9 cellular contexts compared by ENCODE assay signal in genomic region chr20:32685541-32686529, GRCh38. TPM values are rescaled to one million over a fixed set of nuclear protein-coding genes. Genes with fewer than 3 reads are reported as not detected.
A peak's percentile ranks its signal among the peaks of the same experiment; 100 is the strongest.
DNase-seq lines count a peak whose midpoint lies in the region; ATAC-seq lines count a peak whose summit lies in the region.
"Had no signal": no experiment of that assay in that cellular context is flagged by ENCODE, and none has a peak within 500 bp of the region (broad histone marks: within the 10 kb centered on the region; RNA-seq: fewer than 3 reads in every experiment).

No MANE protein-coding gene starts in this region.

- no peaks in the 10 kb centered on the region for H3K27me3 ChIP-seq in HUES48 (ENCODE audit: control insufficient read depth, insufficient read depth, low read length)

- H3K36me3 ChIP-seq in HUES48 (ENCODE audit: control insufficient read depth, insufficient read depth, low read length) = no peaks in the 10 kb centered on the region

- intact Hi-C loops in activated naive CD4-positive, alpha-beta T cell treated with anti-CD3 and anti-CD28 coated beads for 36 hours (cut with micrococcal nuclease) = no loop called here

- no peak overlapping the region for H3K9ac ChIP-seq in HUES48 (ENCODE audit: low read depth, low read length)

- H3K4me3 Mint-ChIP-seq in activated T-cell treated with anti-CD3 and anti-CD28 coated beads, Interleukin-2, amount 50 U/mL, for 72 hours = no peak overlapping the region
- no peak overlapping the region for H3K4me3 Mint-ChIP-seq in activated naive CD4-positive, alpha-beta T cell treated with anti-CD3 and anti-CD28 coated beads for 36 hours

- no peaks in the 10 kb centered on the region for H3K9me3 ChIP-seq in HUES48 (ENCODE audit: control insufficient read depth, insufficient read depth, low read length)

- H3K4me1 Mint-ChIP-seq in activated T-cell treated with anti-CD3 and anti-CD28 coated beads, Interleukin-2, amount 50 U/mL, for 72 hours (ENCODE audit: low read depth) = peaks cover 24% of the 10 kb centered on the region
- H3K4me1 Mint-ChIP-seq in activated naive CD4-positive, alpha-beta T cell treated with anti-CD3 and anti-CD28 coated beads for 36 hours (ENCODE audit: low read depth) = peaks cover 3% of the 10 kb centered on the region

- CTCF ChIA-PET in activated naive CD4-positive, alpha-beta T cell treated with anti-CD3 and anti-CD28 coated beads for 36 hours (lab: Charles Lee) = interaction anchor here (0.7 to 1.1 kb wide), 2 partner anchors 137 to 247 kb away, joined by 3 to 7 read pairs; no protein-coding TSS in a partner anchor

- DNase-seq in AG08395 (ENCODE audit: low spot score) (peak; percentile 83), amniotic epithelial cell (ENCODE audit: low read depth) (peak; percentile 91), islet precursor cell (peak; percentile 82)
- DNase-seq in activated T-cell treated with anti-CD3 and anti-CD28 coated beads, Interleukin-2, amount 50 U/mL, for 72 hours = no peak
- DNase-seq in activated naive CD4-positive, alpha-beta T cell treated with anti-CD3 and anti-CD28 coated beads for 36 hours = no peak

- no peak for ATAC-seq in activated T-cell treated with anti-CD3 and anti-CD28 coated beads, Interleukin-2, amount 50 U/mL, for 72 hours (replicated peaks in 1 of 2)
- ATAC-seq in GM18909 (IDR thresholded peaks at IDR 0.05; ENCODE audit: poor library complexity, unreplicated experiment) = no peak
- no peak for ATAC-seq in HG03135 (IDR thresholded peaks at IDR 0.05; ENCODE audit: unreplicated experiment)

- no peak overlapping the region for H3K27ac Mint-ChIP-seq in activated T-cell treated with anti-CD3 and anti-CD28 coated beads, Interleukin-2, amount 50 U/mL, for 72 hours
- no peak overlapping the region for H3K27ac Mint-ChIP-seq in activated naive CD4-positive, alpha-beta T cell treated with anti-CD3 and anti-CD28 coated beads for 36 hours

- H3K27ac ChIP-seq in HUES48 (ENCODE audit: low read depth, low read length) = peak overlapping the region; percentile 61

- no peaks in the 10 kb centered on the region for H3K9me3 Mint-ChIP-seq in activated T-cell treated with anti-CD3 and anti-CD28 coated beads, Interleukin-2, amount 50 U/mL, for 72 hours
- H3K9me3 Mint-ChIP-seq in activated naive CD4-positive, alpha-beta T cell treated with anti-CD3 and anti-CD28 coated beads for 36 hours = no peaks in the 10 kb centered on the region

- H3K36me3 Mint-ChIP-seq in activated T-cell treated with anti-CD3 and anti-CD28 coated beads, Interleukin-2, amount 50 U/mL, for 72 hours (ENCODE audit: insufficient read depth in 2 of 2) = no peaks in the 10 kb centered on the region
- H3K36me3 Mint-ChIP-seq in activated naive CD4-positive, alpha-beta T cell treated with anti-CD3 and anti-CD28 coated beads for 36 hours (ENCODE audit: low read depth) = no peaks in the 10 kb centered on the region

- H3K4me3 ChIP-seq in HUES48 (ENCODE audit: low read depth, low read length) = no peak overlapping the region

- no peaks in the 10 kb centered on the region for H3K27me3 Mint-ChIP-seq in activated T-cell treated with anti-CD3 and anti-CD28 coated beads, Interleukin-2, amount 50 U/mL, for 72 hours (ENCODE audit: low read depth)
- no peaks in the 10 kb centered on the region for H3K27me3 Mint-ChIP-seq in activated naive CD4-positive, alpha-beta T cell treated with anti-CD3 and anti-CD28 coated beads for 36 hours (ENCODE audit: low read depth)

- H3K4me1 ChIP-seq in HUES48 (ENCODE audit: control insufficient read depth, insufficient read depth, low read length) = peaks cover 18% of the 10 kb centered on the region

RNA-seq across cellular contexts. Expression of gene C20orf203, which starts 12.1 kb away (rescaled TPM):
- total RNA-seq in activated T-cell treated with anti-CD3 and anti-CD28 coated beads, Interleukin-2, amount 50 U/mL, for 72 hours = under 1 TPM; 0.16 to 0.17 TPM
- under 1 TPM in 1 of 2 experiments, not detected in 1; 0.07 TPM for total RNA-seq in activated naive CD4-positive, alpha-beta T cell treated with anti-CD3 and anti-CD28 coated beads for 36 hours
- total RNA-seq: G401 had no signal

RNA-seq across cellular contexts. Expression of gene COMMD7, which starts 57.4 kb away (rescaled TPM):
- 10 to 100 TPM; 51.8 to 62.0 TPM for total RNA-seq in activated T-cell treated with anti-CD3 and anti-CD28 coated beads, Interleukin-2, amount 50 U/mL, for 72 hours
- 10 to 100 TPM; 33.8 to 36.6 TPM for total RNA-seq in activated naive CD4-positive, alpha-beta T cell treated with anti-CD3 and anti-CD28 coated beads for 36 hours

Comparison
In these comparisons a context has a peak if more than half of its experiments do, and no peak if none do; other contexts are left out.
1. DNase-seq: peak in AG08395 (single experiment), amniotic epithelial cell (single experiment) and islet precursor cell (single experiment); none in activated T-cell treated with anti-CD3 and anti-CD28 coated beads, Interleukin-2, amount 50 U/mL, for 72 hours (0 of 2) and activated naive CD4-positive, alpha-beta T cell treated with anti-CD3 and anti-CD28 coated beads for 36 hours (single experiment).